12 cellular contexts compared by ENCODE assay signal in genomic region chr22:18574555-18574954, GRCh38. TPM values are rescaled to one million over a fixed set of nuclear protein-coding genes. Genes with fewer than 3 reads are reported as not detected.
A peak's percentile ranks its signal among the peaks of the same experiment; 100 is the strongest.
DNase-seq lines count a peak whose midpoint lies in the region; ATAC-seq and TF ChIP-seq lines count a peak whose summit lies in the region.
"Not testable (repeated sequence)": the region's sequence is repeated elsewhere in the genome, so short reads cannot be mapped to it uniquely, and the experiment has no call there.
"Had no signal": no experiment of that assay in that cellular context is flagged by ENCODE, and none has a peak within 500 bp of the region (broad histone marks: within the 10 kb centered on the region; RNA-seq: fewer than 3 reads in every experiment).

No MANE protein-coding gene starts in this region.

- not testable (repeated sequence) for DNase-seq in CD4-positive, alpha-beta T cell; PC-3; activated CD4-positive, alpha-beta T cell treated with anti-CD3 and anti-CD28 coated beads for 36 hours; activated naive CD8-positive, alpha-beta T cell treated with anti-CD3 and anti-CD28 coated beads, Interleukin-2, amount 10 ng/mL, durations not matched to agents 7 days and 5 days; left lung; naive thymus-derived CD4-positive, alpha-beta T cell

- not testable (repeated sequence) for H3F3A ChIP-seq in PC-3 (ENCODE audit: low read length, unreplicated experiment)

- H3K36me3 ChIP-seq in PC-3 (ENCODE audit: low read depth, low read length); gastroesophageal sphincter; left lung; naive thymus-derived CD4-positive, alpha-beta T cell (ENCODE audit: control insufficient read depth in 2 of 3, insufficient read depth in 3 of 3, low read length in 3 of 3): not testable (repeated sequence)

- not testable (repeated sequence) for H3K27me3 ChIP-seq in CD4-positive, alpha-beta T cell (ENCODE audit: control insufficient read depth, insufficient read depth, low read length); PC-3 (ENCODE audit: low read length); gastroesophageal sphincter; left lung; naive thymus-derived CD4-positive, alpha-beta T cell (ENCODE audit: control insufficient read depth in 2 of 2, insufficient read depth in 2 of 2, low read length in 2 of 2)

- H3K27ac ChIP-seq in CD4-positive, alpha-beta T cell (ENCODE audit: low read depth, low read length); PC-3 (ENCODE audit: low read length); gastroesophageal sphincter; left lung; naive thymus-derived CD4-positive, alpha-beta T cell (ENCODE audit: low read depth, low read length): not testable (repeated sequence)

- not testable (repeated sequence) for H2AFZ ChIP-seq in PC-3 (ENCODE audit: low read length)

- H3K4me3 ChIP-seq in PC-3 (ENCODE audit: low read length); gastroesophageal sphincter; left lung; naive thymus-derived CD4-positive, alpha-beta T cell (ENCODE audit: low read length): not testable (repeated sequence)

- H3K9me3 ChIP-seq in CD4-positive, alpha-beta T cell (ENCODE audit: control insufficient read depth, low read length); PC-3 (ENCODE audit: low read length); gastroesophageal sphincter; left lung; naive thymus-derived CD4-positive, alpha-beta T cell (ENCODE audit: control insufficient read depth in 2 of 3, low read length in 3 of 3): not testable (repeated sequence)

- H3K36me3 Mint-ChIP-seq in CD4-positive, alpha-beta T cell (ENCODE audit: low read depth); activated CD4-positive, alpha-beta T cell treated with anti-CD3 and anti-CD28 coated beads for 36 hours (ENCODE audit: low read depth); activated naive CD8-positive, alpha-beta T cell treated with anti-CD3 and anti-CD28 coated beads, Interleukin-2, amount 10 ng/mL, durations not matched to agents 7 days and 5 days; naive thymus-derived CD4-positive, alpha-beta T cell; stimulated activated memory B cell treated with anti-CD40 and anti-IgM and Interleukin-4, amounts not matched to agents 10 μg/mL and 1 μg/mL and 100 μg/mL, for 72 hours: not testable (repeated sequence)

- TF ChIP-seq POLR2A in gastroesophageal sphincter (IDR thresholded peaks at IDR 0.05), result not testable (repeated sequence)

- POLR2A ChIA-PET in CD4-positive, alpha-beta T cell (lab: Charles Lee); PC-3 (lab: Charles Lee; ENCODE audit: unreplicated experiment); activated CD4-positive, alpha-beta T cell treated with anti-CD3 and anti-CD28 coated beads for 36 hours (lab: Charles Lee); activated naive CD8-positive, alpha-beta T cell treated with anti-CD3 and anti-CD28 coated beads, Interleukin-2, amount 10 ng/mL, durations not matched to agents 7 days and 5 days (lab: Charles Lee); naive thymus-derived CD4-positive, alpha-beta T cell (lab: Charles Lee): not testable (repeated sequence)

- not testable (repeated sequence) for H3K9ac ChIP-seq in PC-3 (ENCODE audit: low read length)

- intact Hi-C loops in CD4-positive, alpha-beta T cell (cut with DNase I, micrococcal nuclease); PC-3 (cut with micrococcal nuclease); activated CD4-positive, alpha-beta T cell treated with anti-CD3 and anti-CD28 coated beads for 36 hours (cut with DNase I, micrococcal nuclease); left lung (cut with DNase I); naive thymus-derived CD4-positive, alpha-beta T cell (cut with micrococcal nuclease): not testable (repeated sequence)

- not testable (repeated sequence) for TF ChIP-seq CTCF in CD4-positive, alpha-beta T cell (IDR thresholded peaks at IDR 0.05); PC-3 (conservative IDR thresholded peaks at IDR 0.05; ENCODE audit: low read depth, low read length); gastroesophageal sphincter (IDR thresholded peaks at IDR 0.05); left lung (IDR thresholded peaks at IDR 0.05)

- not testable (repeated sequence) for H3K9me2 ChIP-seq in PC-3 (replicated peaks; ENCODE audit: low read length)

- H3K4me1 ChIP-seq in PC-3 (ENCODE audit: insufficient read depth, low read length); gastroesophageal sphincter; left lung; naive thymus-derived CD4-positive, alpha-beta T cell (ENCODE audit: control insufficient read depth in 2 of 2, insufficient read depth in 2 of 2, low read length in 2 of 2): not testable (repeated sequence)

- TF ChIP-seq EP300 in gastroesophageal sphincter (IDR thresholded peaks at IDR 0.05), result not testable (repeated sequence)

- H3K79me2 ChIP-seq in PC-3 (ENCODE audit: low read length), result not testable (repeated sequence)

- WGBS in gastroesophageal sphincter (ENCODE audit: low coverage in 1 of 2), 2 donors, result no CpG with 5 or more reads among the region's 13 CpGs

- CTCF ChIA-PET in CD4-positive, alpha-beta T cell (lab: Charles Lee); PC-3 (lab: Charles Lee); activated CD4-positive, alpha-beta T cell treated with anti-CD3 and anti-CD28 coated beads for 36 hours (lab: Charles Lee); naive thymus-derived CD4-positive, alpha-beta T cell (lab: Charles Lee): not testable (repeated sequence)

- BruUV-seq in PC-3 (replicated peaks; lab: Mats Ljungman, UMichigan), result not testable (repeated sequence)

- not testable (repeated sequence) for H3K27me3 Mint-ChIP-seq in CD4-positive, alpha-beta T cell; activated CD4-positive, alpha-beta T cell treated with anti-CD3 and anti-CD28 coated beads for 36 hours; activated naive CD8-positive, alpha-beta T cell treated with anti-CD3 and anti-CD28 coated beads, Interleukin-2, amount 10 ng/mL, durations not matched to agents 7 days and 5 days; naive thymus-derived CD4-positive, alpha-beta T cell; stimulated activated memory B cell treated with anti-CD40 and anti-IgM and Interleukin-4, amounts not matched to agents 10 μg/mL and 1 μg/mL and 100 μg/mL, for 72 hours

- H4K20me1 ChIP-seq in PC-3 (ENCODE audit: low read length), result not testable (repeated sequence)

- H3K4me1 Mint-ChIP-seq in CD4-positive, alpha-beta T cell (ENCODE audit: low read depth); activated CD4-positive, alpha-beta T cell treated with anti-CD3 and anti-CD28 coated beads for 36 hours; activated naive CD8-positive, alpha-beta T cell treated with anti-CD3 and anti-CD28 coated beads, Interleukin-2, amount 10 ng/mL, durations not matched to agents 7 days and 5 days; naive thymus-derived CD4-positive, alpha-beta T cell; stimulated activated memory B cell treated with anti-CD40 and anti-IgM and Interleukin-4, amounts not matched to agents 10 μg/mL and 1 μg/mL and 100 μg/mL, for 72 hours: not testable (repeated sequence)

- not testable (repeated sequence) for H3K4me3 Mint-ChIP-seq in CD4-positive, alpha-beta T cell; activated CD4-positive, alpha-beta T cell treated with anti-CD3 and anti-CD28 coated beads for 36 hours; activated naive CD8-positive, alpha-beta T cell treated with anti-CD3 and anti-CD28 coated beads, Interleukin-2, amount 10 ng/mL, durations not matched to agents 7 days and 5 days; naive thymus-derived CD4-positive, alpha-beta T cell; stimulated activated memory B cell treated with anti-CD40 and anti-IgM and Interleukin-4, amounts not matched to agents 10 μg/mL and 1 μg/mL and 100 μg/mL, for 72 hours

- not testable (repeated sequence) for H3K4me2 ChIP-seq in PC-3 (ENCODE audit: low read length)

- ATAC-seq in CD4-positive, alpha-beta T cell (ENCODE audit: poor library complexity), result peak; percentile 86
- peak; percentile 45 for ATAC-seq in PC-3
- peak; percentile 76 for ATAC-seq in activated CD4-positive, alpha-beta T cell treated with anti-CD3 and anti-CD28 coated beads for 36 hours
- peak; percentile 69 for ATAC-seq in activated naive CD8-positive, alpha-beta T cell treated with anti-CD3 and anti-CD28 coated beads, Interleukin-2, amount 10 ng/mL, durations not matched to agents 7 days and 5 days (ENCODE audit: low read depth)
- ATAC-seq in gastroesophageal sphincter, result peak; percentile 19
- peak; percentile 88 for ATAC-seq in left lung
- ATAC-seq in naive thymus-derived CD4-positive, alpha-beta T cell, result peak; percentile 88
- peak; percentile 59 for ATAC-seq in stimulated activated memory B cell treated with anti-CD40 and anti-IgM and Interleukin-4, amounts not matched to agents 10 μg/mL and 1 μg/mL and 100 μg/mL, for 72 hours

- not testable (repeated sequence) for H3K27ac Mint-ChIP-seq in CD4-positive, alpha-beta T cell; activated CD4-positive, alpha-beta T cell treated with anti-CD3 and anti-CD28 coated beads for 36 hours; activated naive CD8-positive, alpha-beta T cell treated with anti-CD3 and anti-CD28 coated beads, Interleukin-2, amount 10 ng/mL, durations not matched to agents 7 days and 5 days; naive thymus-derived CD4-positive, alpha-beta T cell; stimulated activated memory B cell treated with anti-CD40 and anti-IgM and Interleukin-4, amounts not matched to agents 10 μg/mL and 1 μg/mL and 100 μg/mL, for 72 hours

- not testable (repeated sequence) for H3K9me3 Mint-ChIP-seq in CD4-positive, alpha-beta T cell; activated CD4-positive, alpha-beta T cell treated with anti-CD3 and anti-CD28 coated beads for 36 hours (ENCODE audit: low read depth); activated naive CD8-positive, alpha-beta T cell treated with anti-CD3 and anti-CD28 coated beads, Interleukin-2, amount 10 ng/mL, durations not matched to agents 7 days and 5 days; naive thymus-derived CD4-positive, alpha-beta T cell; stimulated activated memory B cell treated with anti-CD40 and anti-IgM and Interleukin-4, amounts not matched to agents 10 μg/mL and 1 μg/mL and 100 μg/mL, for 72 hours

RNA-seq across cellular contexts. Expression of gene RIMBP3, which starts 37.2 kb away (rescaled TPM):
- under 1 TPM; 0.36 to 0.39 TPM for total RNA-seq in CD4-positive, alpha-beta T cell
- total RNA-seq in PC-3 (2014; rRNA removed) (0.06 and 0.15 TPM in 2 replicates), gastroesophageal sphincter (under 1 TPM in 1 of 4 donors, not detected in 3; 0.27 TPM), left lung (under 1 TPM; 0.55 to 0.71 TPM)
- under 1 TPM; 0.70 to 0.78 TPM for total RNA-seq in activated CD4-positive, alpha-beta T cell treated with anti-CD3 and anti-CD28 coated beads for 36 hours
- 1 to 10 TPM; 3.2 to 3.7 TPM for total RNA-seq in activated naive CD8-positive, alpha-beta T cell treated with anti-CD3 and anti-CD28 coated beads, Interleukin-2, amount 10 ng/mL, durations not matched to agents 7 days and 5 days
- total RNA-seq in naive thymus-derived CD4-positive, alpha-beta T cell, result 1 to 10 TPM in 3 of 5 experiments, under 1 TPM in 2; 0.80 to 8.5 (median 1.1) TPM
- 1 to 10 TPM; 2.3 to 5.1 TPM for polyA plus RNA-seq in naive thymus-derived CD4-positive, alpha-beta T cell

RNA-seq across cellular contexts. Expression of gene TMEM191B, which starts 47.0 kb away (rescaled TPM):
- 10 to 100 TPM; 10.1 to 12.7 TPM for total RNA-seq in CD4-positive, alpha-beta T cell
- total RNA-seq in PC-3 (2014; rRNA removed) (3.2 and 14.8 TPM in 2 replicates), gastroesophageal sphincter (1 to 10 TPM in 2 of 4 donors, not detected in 2; 1.3 to 3.8 TPM), left lung (1 to 10 TPM in 1 of 2 donors, not detected in 1; 2.8 TPM)
- 1 to 10 TPM in 1 of 2 experiments, under 1 TPM in 1; 0.72 to 3.2 TPM for total RNA-seq in activated CD4-positive, alpha-beta T cell treated with anti-CD3 and anti-CD28 coated beads for 36 hours
- 1 to 10 TPM; 4.4 to 5.2 TPM for total RNA-seq in activated naive CD8-positive, alpha-beta T cell treated with anti-CD3 and anti-CD28 coated beads, Interleukin-2, amount 10 ng/mL, durations not matched to agents 7 days and 5 days
- 1 to 10 TPM in 4 of 5 experiments, not detected in 1; 1.0 to 4.2 (median 2.8) TPM for total RNA-seq in naive thymus-derived CD4-positive, alpha-beta T cell
- polyA plus RNA-seq in naive thymus-derived CD4-positive, alpha-beta T cell, result 1 to 10 TPM in 1 of 2 donors, not detected in 1; 1.3 TPM
- total RNA-seq: A172, GM23248 had no signal

RNA-seq across cellular contexts. Expression of gene GGTLC3, which starts 56.6 kb away (rescaled TPM):
- under 1 TPM; 0.36 to 0.58 TPM for total RNA-seq in CD4-positive, alpha-beta T cell
- not detected in 2 replicates for total RNA-seq in PC-3 (2014; rRNA removed)
- not detected for total RNA-seq in activated CD4-positive, alpha-beta T cell treated with anti-CD3 and anti-CD28 coated beads for 36 hours
- not detected for total RNA-seq in activated naive CD8-positive, alpha-beta T cell treated with anti-CD3 and anti-CD28 coated beads, Interleukin-2, amount 10 ng/mL, durations not matched to agents 7 days and 5 days
- not detected for total RNA-seq in gastroesophageal sphincter
- 1 to 10 TPM in 1 of 2 donors, under 1 TPM in 1; 0.84 to 6.4 TPM for total RNA-seq in left lung
- total RNA-seq in naive thymus-derived CD4-positive, alpha-beta T cell, result not detected
- not detected for polyA plus RNA-seq in naive thymus-derived CD4-positive, alpha-beta T cell
- total RNA-seq: A172; Calu3; CD4-positive, alpha-beta memory T cell; GM23248 had no signal
- polyA plus RNA-seq: CD4-positive, alpha-beta memory T cell; GM23248 had no signal

Comparison
In these comparisons a context has a peak if more than half of its experiments do, and no peak if none do; other contexts are left out.
1. ATAC-seq: peak in every context shown above with its lines; median percentile 88 in left lung; 88 in naive thymus-derived CD4-positive, alpha-beta T cell; 86 in CD4-positive, alpha-beta T cell; 76 in activated CD4-positive, alpha-beta T cell treated with anti-CD3 and anti-CD28 coated beads for 36 hours; 69 in activated naive CD8-positive, alpha-beta T cell treated with anti-CD3 and anti-CD28 coated beads, Interleukin-2, amount 10 ng/mL, durations not matched to agents 7 days and 5 days; 59 in stimulated activated memory B cell treated with anti-CD40 and anti-IgM and Interleukin-4, amounts not matched to agents 10 μg/mL and 1 μg/mL and 100 μg/mL, for 72 hours; 45 in PC-3; 19 in gastroesophageal sphincter.